Comparison of ENCODE assay signal across 39 cellular contexts in genomic region chr5:9845185-9845584, GRCh38.
"Had no signal": no experiment of that assay in that cellular context is flagged by ENCODE, and none has a peak within 500 bp of the region (broad histone marks: within the 10 kb centered on the region; RNA-seq: fewer than 3 reads in every experiment).

No MANE protein-coding gene starts in this region.

- H3K4me1 ChIP-seq: adrenal gland, ascending aorta, body of pancreas, breast epithelium had no signal

- H3K4me1 Mint-ChIP-seq: activated naive CD4-positive, alpha-beta T cell treated with anti-CD3 and anti-CD28 coated beads, Interleukin-2, amount 10 ng/mL, durations not matched to agents 7 days and 5 days; activated naive CD4-positive, alpha-beta T cell treated with anti-CD3 and anti-CD28 coated beads, Interleukin-2, amount 50 U/mL, for 24 hours; activated naive CD8-positive, alpha-beta T cell treated with anti-CD3 and anti-CD28 coated beads for 36 hours; activated naive CD8-positive, alpha-beta T cell treated with anti-CD3 and anti-CD28 coated beads, Interleukin-2, amount 10 ng/mL, durations not matched to agents 7 days and 5 days; activated naive CD8-positive, alpha-beta T cell treated with anti-CD3 and anti-CD28 coated beads, Interleukin-2, amount 50 U/mL, for 24 hours; activated T-helper 17 cell treated with anti-CD3 and anti-CD28 coated beads, Interleukin-2, amount 50 U/mL, for 72 hours; brain; central memory CD8-positive, alpha-beta T cell had no signal

- H3K27ac ChIP-seq: adrenal gland, ascending aorta, body of pancreas, brain microvascular endothelial cell, breast epithelium, cardiac muscle cell had no signal

- FAIRE-seq: bronchial epithelial cell had no signal

- H3K27ac Mint-ChIP-seq: activated naive CD4-positive, alpha-beta T cell treated with anti-CD3 and anti-CD28 coated beads for 36 hours; activated naive CD4-positive, alpha-beta T cell treated with anti-CD3 and anti-CD28 coated beads, Interleukin-2, amount 10 ng/mL, durations not matched to agents 7 days and 5 days; activated naive CD4-positive, alpha-beta T cell treated with anti-CD3 and anti-CD28 coated beads, Interleukin-2, amount 50 U/mL, for 24 hours; activated naive CD4-positive, alpha-beta T cell treated with anti-CD3 and anti-CD28 coated beads, Interleukin-2, amount 50 U/mL, for 72 hours; activated naive CD8-positive, alpha-beta T cell; activated naive CD8-positive, alpha-beta T cell treated with anti-CD3 and anti-CD28 coated beads for 36 hours; activated naive CD8-positive, alpha-beta T cell treated with anti-CD3 and anti-CD28 coated beads, Interleukin-2, amount 10 ng/mL, durations not matched to agents 7 days and 5 days; activated naive CD8-positive, alpha-beta T cell treated with anti-CD3 and anti-CD28 coated beads, Interleukin-2, amount 50 U/mL, for 24 hours; activated T-cell treated with anti-CD3 and anti-CD28 coated beads, Interleukin-2, amount 50 U/mL, for 24 hours; activated T-cell treated with anti-CD3 and anti-CD28 coated beads, Interleukin-2, amount 50 U/mL, for 72 hours; activated T-helper 1 cell treated with anti-CD3 and anti-CD28 coated beads, Interleukin-12 subunit alpha, Interleukin-12 subunit beta, Interleukin-2, Interleukin-4 antibody, amounts not matched to agents 30 ng/mL and 10 ng/mL and 1 ng/mL, durations not matched to agents 14 hours and 24 hours and 36 hours; activated T-helper 17 cell treated with anti-CD3 and anti-CD28 coated beads, Interleukin-2, amount 50 U/mL, for 72 hours; activated T-helper 2 cell treated with anti-CD3 and anti-CD28 coated beads, Interferon-gamma antibody, Interleukin-2, Interleukin-4, amounts not matched to agents 10 μg/mL and 5 μg/mL and 100 μg/mL, durations not matched to agents 14 hours and 24 hours and 36 hours had no signal

- H3K9me3 ChIP-seq: adrenal gland, body of pancreas, breast epithelium had no signal

- ATAC-seq: activated naive CD4-positive, alpha-beta T cell treated with anti-CD3 and anti-CD28 coated beads, Interleukin-2, amount 50 U/mL, for 72 hours; activated naive CD8-positive, alpha-beta T cell treated with anti-CD3 and anti-CD28 coated beads, Interleukin-2, amount 50 U/mL, for 24 hours; activated T-cell treated with anti-CD3 and anti-CD28 coated beads, Interleukin-2, amount 50 U/mL, for 4 hours; activated T-cell treated with anti-CD3 and anti-CD28 coated beads, Interleukin-2, amount 50 U/mL, for 72 hours; activated T-helper 17 cell treated with anti-CD3 and anti-CD28 coated beads, Interleukin-2, amount 50 U/mL, for 72 hours; body of pancreas had no signal

- H3K27me3 ChIP-seq: adrenal gland, ascending aorta, body of pancreas, brain microvascular endothelial cell, breast epithelium, cardiac muscle cell had no signal

- H3K4me3 ChIP-seq: adrenal gland, ascending aorta, body of pancreas, breast epithelium, cardiac muscle cell had no signal

- DNase-seq: activated effector memory CD4-positive, alpha-beta T cell treated with anti-CD3 and anti-CD28 coated beads, Interleukin-2, amount 50 U/mL, for 16 hours; activated effector memory CD4-positive, alpha-beta T cell treated with Interleukin-2 at 50 U/mL for 16 hours; activated gamma-delta T cell; activated gamma-delta T cell treated with Interleukin-2 at 50 U/mL for 16 hours; activated naive CD4-positive, alpha-beta T cell; activated naive CD4-positive, alpha-beta T cell treated with anti-CD3 and anti-CD28 coated beads for 36 hours; activated naive CD4-positive, alpha-beta T cell treated with anti-CD3 and anti-CD28 coated beads, Interleukin-2, amount 10 ng/mL, durations not matched to agents 7 days and 5 days; activated naive CD4-positive, alpha-beta T cell treated with anti-CD3 and anti-CD28 coated beads, Interleukin-2, amount 50 U/mL, for 16 hours; activated naive CD4-positive, alpha-beta T cell treated with Interleukin-2 at 50 U/mL for 16 hours; activated naive CD8-positive, alpha-beta T cell treated with anti-CD3 and anti-CD28 coated beads for 36 hours; activated naive CD8-positive, alpha-beta T cell treated with anti-CD3 and anti-CD28 coated beads, Interleukin-2, amount 10 ng/mL, durations not matched to agents 7 days and 5 days; activated naive CD8-positive, alpha-beta T cell treated with anti-CD3 and anti-CD28 coated beads, Interleukin-2, amount 50 U/mL, for 24 hours; activated T-cell treated with anti-CD3 and anti-CD28 coated beads for 4 hours; activated T-cell treated with anti-CD3 and anti-CD28 coated beads, Interleukin-2, amount 50 U/mL, for 24 hours; activated T-cell treated with anti-CD3 and anti-CD28 coated beads, Interleukin-2, amount 50 U/mL, for 4 hours; activated T-cell treated with anti-CD3 and anti-CD28 coated beads, Interleukin-2, amount 50 U/mL, for 48 hours; activated T-cell treated with anti-CD3 and anti-CD28 coated beads, Interleukin-2, amount 50 U/mL, for 72 hours; adrenal gland; amniotic stem cell; amygdala; anterior cingulate cortex; aorta; body of pancreas; brain microvascular endothelial cell; caudate nucleus; central memory CD4-positive, alpha-beta T cell; cerebellar nuclear complex had no signal

- H3K36me3 ChIP-seq: adrenal gland, ascending aorta, brain microvascular endothelial cell, breast epithelium, cardiac muscle cell had no signal

- H3K4me3 Mint-ChIP-seq: activated naive CD4-positive, alpha-beta T cell treated with anti-CD3 and anti-CD28 coated beads for 36 hours; activated naive CD4-positive, alpha-beta T cell treated with anti-CD3 and anti-CD28 coated beads, Interleukin-2, amount 10 ng/mL, durations not matched to agents 7 days and 5 days; activated naive CD4-positive, alpha-beta T cell treated with anti-CD3 and anti-CD28 coated beads, Interleukin-2, amount 50 U/mL, for 24 hours; activated naive CD8-positive, alpha-beta T cell; activated naive CD8-positive, alpha-beta T cell treated with anti-CD3 and anti-CD28 coated beads for 36 hours; activated naive CD8-positive, alpha-beta T cell treated with anti-CD3 and anti-CD28 coated beads, Interleukin-2, amount 10 ng/mL, durations not matched to agents 7 days and 5 days; activated naive CD8-positive, alpha-beta T cell treated with anti-CD3 and anti-CD28 coated beads, Interleukin-2, amount 50 U/mL, for 24 hours; activated T-cell treated with anti-CD3 and anti-CD28 coated beads, Interleukin-2, amount 50 U/mL, for 24 hours; activated T-cell treated with anti-CD3 and anti-CD28 coated beads, Interleukin-2, amount 50 U/mL, for 4 hours; activated T-cell treated with anti-CD3 and anti-CD28 coated beads, Interleukin-2, amount 50 U/mL, for 72 hours; activated T-helper 1 cell treated with anti-CD3 and anti-CD28 coated beads, Interleukin-12 subunit alpha, Interleukin-12 subunit beta, Interleukin-2, Interleukin-4 antibody, amounts not matched to agents 30 ng/mL and 10 ng/mL and 1 ng/mL, durations not matched to agents 14 hours and 24 hours and 36 hours; activated T-helper 17 cell treated with anti-CD3 and anti-CD28 coated beads, Interleukin-2, amount 50 U/mL, for 72 hours; brain; central memory CD8-positive, alpha-beta T cell had no signal

- H3K36me3 Mint-ChIP-seq: activated naive CD4-positive, alpha-beta T cell treated with anti-CD3 and anti-CD28 coated beads, Interleukin-2, amount 10 ng/mL, durations not matched to agents 7 days and 5 days; activated naive CD4-positive, alpha-beta T cell treated with anti-CD3 and anti-CD28 coated beads, Interleukin-2, amount 50 U/mL, for 24 hours; activated naive CD8-positive, alpha-beta T cell; activated naive CD8-positive, alpha-beta T cell treated with anti-CD3 and anti-CD28 coated beads for 36 hours; activated naive CD8-positive, alpha-beta T cell treated with anti-CD3 and anti-CD28 coated beads, Interleukin-2, amount 10 ng/mL, durations not matched to agents 7 days and 5 days; brain had no signal

- H3K27me3 Mint-ChIP-seq: activated naive CD4-positive, alpha-beta T cell treated with anti-CD3 and anti-CD28 coated beads, Interleukin-2, amount 10 ng/mL, durations not matched to agents 7 days and 5 days; activated naive CD8-positive, alpha-beta T cell; activated naive CD8-positive, alpha-beta T cell treated with anti-CD3 and anti-CD28 coated beads for 36 hours; activated naive CD8-positive, alpha-beta T cell treated with anti-CD3 and anti-CD28 coated beads, Interleukin-2, amount 10 ng/mL, durations not matched to agents 7 days and 5 days; activated naive CD8-positive, alpha-beta T cell treated with anti-CD3 and anti-CD28 coated beads, Interleukin-2, amount 50 U/mL, for 24 hours; activated T-cell treated with anti-CD3 and anti-CD28 coated beads, Interleukin-2, amount 50 U/mL, for 24 hours; activated T-helper 17 cell treated with anti-CD3 and anti-CD28 coated beads, Interleukin-2, amount 50 U/mL, for 72 hours; brain; central memory CD8-positive, alpha-beta T cell had no signal
